Comparison of ENCODE assay signal across 8 cellular contexts in the genomic region with DNA sequence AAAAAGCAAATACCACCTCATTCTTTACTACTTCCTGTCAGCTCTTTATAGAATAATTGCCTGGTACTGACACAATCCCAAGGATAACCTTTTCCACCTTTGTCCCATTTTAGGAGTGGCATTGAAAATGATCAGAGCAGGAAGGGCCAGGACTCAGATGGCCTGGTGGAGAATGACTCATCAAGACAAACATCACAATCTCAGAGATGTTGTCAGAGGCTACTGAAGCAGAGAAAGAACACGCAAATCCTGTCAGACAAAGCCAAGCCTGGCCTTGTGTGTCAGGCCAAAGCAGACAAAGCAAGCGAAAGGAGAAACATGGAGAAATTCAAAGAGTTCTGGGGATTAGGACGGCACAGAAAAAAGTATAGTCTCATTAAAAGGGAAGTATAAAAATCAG. TPM values are rescaled to one million over a fixed set of nuclear protein-coding genes. Genes with fewer than 3 reads are reported as not detected.
A peak's percentile ranks its signal among the peaks of the same experiment; 100 is the strongest.
DNase-seq lines count a peak whose midpoint lies in the region; FAIRE-seq and TF ChIP-seq lines count a peak whose summit lies in the region.

No MANE protein-coding gene starts in this region.

- no peak for FAIRE-seq in GM19239 (lab: Jason Lieb, UNC)

- no peak overlapping the region for H3K4me3 ChIP-seq in choroid plexus epithelial cell (ENCODE audit: low read depth, low read length)
- H3K4me3 ChIP-seq in mesodermal cell (ENCODE audit: extremely low read depth, insufficient read depth, low read length, poor library complexity, severe bottlenecking) = no peak overlapping the region

- peaks cover 35% of the 10 kb centered on the region for H3K4me1 ChIP-seq in mesodermal cell (ENCODE audit: control insufficient read depth, insufficient read depth, low read length, poor library complexity, severe bottlenecking)

- no peaks in the 10 kb centered on the region for H3K9me3 ChIP-seq in mesodermal cell (ENCODE audit: control insufficient read depth, low read length)

- peak overlapping the region; percentile 88 for H3K27ac ChIP-seq in mesodermal cell (ENCODE audit: low read depth, low read length, severe bottlenecking)

- H3K36me3 ChIP-seq in mesodermal cell (ENCODE audit: control insufficient read depth, insufficient read depth, low read length) = peaks cover 18% of the 10 kb centered on the region

- WGBS in mesodermal cell (ENCODE audit: insufficient coverage in 2 of 2), 2 experiments = 79 to 85% methylated on average over 3 of the region's 3 CpGs

- DNase-seq in COLO668 (lab: John Stamatoyannopoulos, UW; ENCODE audit: unreplicated experiment) (peak; percentile 43), NCI-H2029 (lab: John Stamatoyannopoulos, UW) (peak; percentile 86), choroid plexus epithelial cell (ENCODE audit: low read depth) (peak; percentile 87), NCI-H82 (lab: John Stamatoyannopoulos, UW) (no peak), GM19239 (ENCODE audit: insufficient read length, low spot score) (no peak), NOMO-1 treated with DMSO at 0.1 percent for 48 hours (lab: John Stamatoyannopoulos, UW; ENCODE audit: unreplicated experiment) (no peak)
- no peak for DNase-seq in activated CD4-positive, CD25-positive, alpha-beta regulatory T cell treated with anti-CD3 and anti-CD28 coated beads, Interleukin-2, amount 50 U/mL, for 72 hours

- no peak for TF ChIP-seq CTCF in choroid plexus epithelial cell (conservative IDR thresholded peaks at IDR 0.05; ENCODE audit: low read depth, low read length)

RNA-seq across cellular contexts. Expression of a gene that starts 40.9 kb away (rescaled TPM):
- polyA plus RNA-seq in mesodermal cell (2013, experiment 1 of 2) = 11.9 TPM
- polyA plus RNA-seq in mesodermal cell (2013, experiment 2 of 2) = 11.1 TPM

RNA-seq across cellular contexts. Expression of a gene that starts 48.7 kb away (rescaled TPM):
- polyA plus RNA-seq in mesodermal cell (2013, experiment 1 of 2) = 45.2 TPM
- 49.3 TPM for polyA plus RNA-seq in mesodermal cell (2013, experiment 2 of 2)

Comparison
In these comparisons a context has a peak if more than half of its experiments do, and no peak if none do; other contexts are left out.
1. DNase-seq: peak in COLO668 (single experiment), NCI-H2029 (single experiment) and choroid plexus epithelial cell (single experiment); none in NCI-H82 (single experiment), GM19239 (single experiment), activated CD4-positive, CD25-positive, alpha-beta regulatory T cell treated with anti-CD3 and anti-CD28 coated beads, Interleukin-2, amount 50 U/mL, for 72 hours (single experiment) and NOMO-1 treated with DMSO at 0.1 percent for 48 hours (single experiment).